ENCODE assay signal across 20 cellular contexts in the genomic region with DNA sequence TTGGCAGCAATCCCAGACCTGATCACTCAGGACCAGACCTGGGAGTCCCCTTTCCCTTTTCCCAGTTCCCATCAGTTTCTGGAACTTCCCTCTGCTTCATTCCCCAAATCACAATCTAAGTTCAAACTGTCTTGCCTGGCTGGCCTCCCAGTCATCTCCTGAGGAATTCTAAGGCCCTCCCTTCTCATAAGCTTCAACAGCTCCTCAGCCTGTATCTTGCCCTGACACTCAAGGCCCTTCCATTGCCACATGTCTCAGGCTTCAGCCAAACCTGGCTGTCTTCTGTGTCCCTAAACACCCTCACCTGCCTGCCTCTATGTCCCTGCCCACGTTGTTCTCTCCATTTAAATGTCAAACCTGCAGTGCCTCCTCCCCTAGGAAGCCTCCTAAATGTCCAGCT. TPM values are rescaled to one million over a fixed set of nuclear protein-coding genes. Genes with fewer than 3 reads are reported as not detected.
A peak's percentile ranks its signal among the peaks of the same experiment; 100 is the strongest.
DNase-seq lines count a peak whose midpoint lies in the region; ATAC-seq, FAIRE-seq and TF ChIP-seq lines count a peak whose summit lies in the region.
"Had no signal": no experiment of that assay in that cellular context is flagged by ENCODE, and none has a peak within 500 bp of the region (broad histone marks: within the 10 kb centered on the region; RNA-seq: fewer than 3 reads in every experiment).

No MANE protein-coding gene starts in this region.

- intact Hi-C loops in activated CD4-positive, alpha-beta memory T cell treated with anti-CD3 and anti-CD28 coated beads for 36 hours (cut with micrococcal nuclease), result no loop called here

- H3K9ac ChIP-seq in astrocyte (ENCODE audit: low read length) (no peak overlapping the region), neural progenitor cell (no peak overlapping the region)

- H2AFZ ChIP-seq in astrocyte (ENCODE audit: low read depth, low read length), result no peak overlapping the region
- H2AFZ ChIP-seq in neural progenitor cell (replicated peaks), result no peak overlapping the region

- H3K27me3 Mint-ChIP-seq in astrocyte (ENCODE audit: low read depth, unreplicated experiment) (peaks cover 19% of the 10 kb centered on the region), neural progenitor cell (ENCODE audit: insufficient read depth, low read depth) (peaks cover 16% of the 10 kb centered on the region)
- H3K27me3 Mint-ChIP-seq in activated CD4-positive, alpha-beta memory T cell treated with anti-CD3 and anti-CD28 coated beads for 36 hours, result peaks cover 17% of the 10 kb centered on the region
- H3K27me3 Mint-ChIP-seq in activated CD8-positive, alpha-beta memory T cell treated with anti-CD3 and anti-CD28 coated beads, Interleukin-2, amount 10 ng/mL, durations not matched to agents 7 days and 5 days, result peaks cover 13% of the 10 kb centered on the region

- H4K20me1 ChIP-seq in astrocyte (ENCODE audit: insufficient read depth, low read length) (no peaks in the 10 kb centered on the region), neural progenitor cell (ENCODE audit: low read depth) (peaks cover 5% of the 10 kb centered on the region)

- H3K79me2 ChIP-seq in astrocyte (ENCODE audit: insufficient read depth, low read length), result no peaks in the 10 kb centered on the region
- no peaks in the 10 kb centered on the region for H3K79me2 ChIP-seq in neural progenitor cell (ENCODE audit: low read depth)

- FAIRE-seq in astrocyte (lab: Jason Lieb, UNC), result no peak

- H3K27ac ChIP-seq in astrocyte (ENCODE audit: low read depth, low read length), result no peak overlapping the region
- no peak overlapping the region for H3K27ac ChIP-seq in neural progenitor cell
- H3K27ac ChIP-seq: RWPE1, SJSA1 had no signal

- CTCF ChIA-PET in activated CD4-positive, alpha-beta memory T cell treated with anti-CD3 and anti-CD28 coated beads for 36 hours (lab: Charles Lee), result interaction anchor here (1.1 to 7.0 kb wide), 5 partner anchors 14 to 237 kb away, joined by 3 to 475 read pairs (median 6); partner anchors contain the start of gene TLCD1
- CTCF ChIA-PET in activated CD8-positive, alpha-beta memory T cell treated with anti-CD3 and anti-CD28 coated beads, Interleukin-2, amount 10 ng/mL, durations not matched to agents 7 days and 5 days (lab: Charles Lee), result interaction anchor here (0.9 to 6.7 kb wide), 4 partner anchors 10 to 161 kb away, joined by 3 to 337 read pairs (median 30); partner anchors contain the start of gene PHF12

- no peak overlapping the region for H3K4me2 ChIP-seq in astrocyte (ENCODE audit: low read length)
- H3K4me2 ChIP-seq in neural progenitor cell, result no peak overlapping the region

- H3K4me3 Mint-ChIP-seq in astrocyte (ENCODE audit: unreplicated experiment) (peak overlapping the region; percentile 17), neural progenitor cell (no peak overlapping the region)
- H3K4me3 Mint-ChIP-seq in activated CD4-positive, alpha-beta memory T cell treated with anti-CD3 and anti-CD28 coated beads for 36 hours, result no peak overlapping the region
- no peak overlapping the region for H3K4me3 Mint-ChIP-seq in activated CD8-positive, alpha-beta memory T cell treated with anti-CD3 and anti-CD28 coated beads, Interleukin-2, amount 10 ng/mL, durations not matched to agents 7 days and 5 days
- H3K4me3 Mint-ChIP-seq: CD8-positive, alpha-beta T cell had no signal

- H3K9me3 Mint-ChIP-seq in astrocyte (ENCODE audit: unreplicated experiment), result no peaks in the 10 kb centered on the region
- no peaks in the 10 kb centered on the region for H3K9me3 Mint-ChIP-seq in neural progenitor cell
- H3K9me3 Mint-ChIP-seq in activated CD4-positive, alpha-beta memory T cell treated with anti-CD3 and anti-CD28 coated beads for 36 hours, result no peaks in the 10 kb centered on the region
- no peaks in the 10 kb centered on the region for H3K9me3 Mint-ChIP-seq in activated CD8-positive, alpha-beta memory T cell treated with anti-CD3 and anti-CD28 coated beads, Interleukin-2, amount 10 ng/mL, durations not matched to agents 7 days and 5 days (ENCODE audit: low read depth)
- H3K9me3 Mint-ChIP-seq: CD8-positive, alpha-beta T cell had no signal

- peaks cover 6% of the 10 kb centered on the region for H3K4me1 Mint-ChIP-seq in astrocyte (ENCODE audit: low read depth, unreplicated experiment)
- peaks cover 16% of the 10 kb centered on the region for H3K4me1 Mint-ChIP-seq in neural progenitor cell
- H3K4me1 Mint-ChIP-seq in activated CD4-positive, alpha-beta memory T cell treated with anti-CD3 and anti-CD28 coated beads for 36 hours (ENCODE audit: low read depth), result no peaks in the 10 kb centered on the region
- no peaks in the 10 kb centered on the region for H3K4me1 Mint-ChIP-seq in activated CD8-positive, alpha-beta memory T cell treated with anti-CD3 and anti-CD28 coated beads, Interleukin-2, amount 10 ng/mL, durations not matched to agents 7 days and 5 days

- H3K27me3 ChIP-seq in astrocyte (ENCODE audit: insufficient read depth, low read length) (no peaks in the 10 kb centered on the region), neural progenitor cell (no peaks in the 10 kb centered on the region)
- H3K27me3 ChIP-seq: BE2C, SJSA1 had no signal

- no peak overlapping the region for H3K27ac Mint-ChIP-seq in astrocyte (ENCODE audit: unreplicated experiment)
- H3K27ac Mint-ChIP-seq in neural progenitor cell, result peak overlapping the region; percentile 39
- no peak overlapping the region for H3K27ac Mint-ChIP-seq in activated CD4-positive, alpha-beta memory T cell treated with anti-CD3 and anti-CD28 coated beads for 36 hours
- H3K27ac Mint-ChIP-seq in activated CD8-positive, alpha-beta memory T cell treated with anti-CD3 and anti-CD28 coated beads, Interleukin-2, amount 10 ng/mL, durations not matched to agents 7 days and 5 days, result no peak overlapping the region
- H3K27ac Mint-ChIP-seq: CD8-positive, alpha-beta T cell had no signal

- POLR2A ChIA-PET in activated CD4-positive, alpha-beta memory T cell treated with anti-CD3 and anti-CD28 coated beads for 36 hours (lab: Charles Lee), result no interaction called here

- H3K36me3 ChIP-seq in astrocyte (ENCODE audit: insufficient read depth, low read length) (no peaks in the 10 kb centered on the region), neural progenitor cell (no peaks in the 10 kb centered on the region)
- H3K36me3 ChIP-seq: BE2C, HAP-1, SJSA1 had no signal

- TF ChIP-seq CTCF in astrocyte (IDR thresholded peaks at IDR 0.05; ENCODE audit: insufficient read depth, low read depth, low read length) (no peak), fibroblast of pulmonary artery (IDR thresholded peaks at IDR 0.05; ENCODE audit: low read length, missing control alignments) (no peak), neural progenitor cell (IDR thresholded peaks at IDR 0.05) (no peak)

- no peak for DNase-seq in astrocyte (ENCODE audit: low read depth)
- DNase-seq in fibroblast of pulmonary artery (ENCODE audit: low read depth), result peak; percentile 27
- DNase-seq in neural progenitor cell (ENCODE audit: low spot score), result no peak
- no peak for DNase-seq in NCI-H748 treated with DMSO at 0.1 percent for 48 hours (lab: John Stamatoyannopoulos, UW)
- no peak for DNase-seq in activated CD4-positive, alpha-beta memory T cell treated with anti-CD3 and anti-CD28 coated beads for 36 hours
- no peak for DNase-seq in activated CD8-positive, alpha-beta memory T cell treated with anti-CD3 and anti-CD28 coated beads, Interleukin-2, amount 10 ng/mL, durations not matched to agents 7 days and 5 days
- DNase-seq: BE2C; CD8-positive, alpha-beta T cell; Karpas-422; MM.1S; NCI-H1105; NCI-H1694; NCI-H2227 treated with DMSO at 0.1 percent for 48 hours; NCI-H524 treated with DMSO at 0.1 percent for 48 hours; PC-3 had no signal

- no peak overlapping the region for H3K4me3 ChIP-seq in astrocyte (ENCODE audit: insufficient read depth, low read depth, low read length)
- no peak overlapping the region for H3K4me3 ChIP-seq in fibroblast of pulmonary artery (replicated peaks; ENCODE audit: low read depth, low read length)
- H3K4me3 ChIP-seq in neural progenitor cell, result no peak overlapping the region
- H3K4me3 ChIP-seq: HAP-1, SJSA1 had no signal

- H3K36me3 Mint-ChIP-seq in astrocyte (ENCODE audit: low read depth, unreplicated experiment) (peaks cover 6% of the 10 kb centered on the region), neural progenitor cell (no peaks in the 10 kb centered on the region)
- no peaks in the 10 kb centered on the region for H3K36me3 Mint-ChIP-seq in activated CD4-positive, alpha-beta memory T cell treated with anti-CD3 and anti-CD28 coated beads for 36 hours
- H3K36me3 Mint-ChIP-seq in activated CD8-positive, alpha-beta memory T cell treated with anti-CD3 and anti-CD28 coated beads, Interleukin-2, amount 10 ng/mL, durations not matched to agents 7 days and 5 days, result no peaks in the 10 kb centered on the region
- H3K36me3 Mint-ChIP-seq: CD8-positive, alpha-beta T cell had no signal

- peaks cover 3% of the 10 kb centered on the region for H3K4me1 ChIP-seq in astrocyte (ENCODE audit: insufficient read depth, low read length)
- H3K4me1 ChIP-seq in neural progenitor cell, result peaks cover 12% of the 10 kb centered on the region
- H3K4me1 ChIP-seq: BE2C, HAP-1 had no signal

- ATAC-seq in esophagus mucosa, result no peak
- ATAC-seq in activated CD8-positive, alpha-beta memory T cell treated with anti-CD3 and anti-CD28 coated beads, Interleukin-2, amount 10 ng/mL, durations not matched to agents 7 days and 5 days, result no peak
- ATAC-seq: CD8-positive, alpha-beta T cell; PC-3 had no signal

- peaks cover 20% of the 10 kb centered on the region for H3F3A ChIP-seq in neural progenitor cell (ENCODE audit: low read depth)

- H3K9me3 ChIP-seq in astrocyte (ENCODE audit: insufficient read depth, low read depth, low read length), result no peaks in the 10 kb centered on the region
- H3K9me3 ChIP-seq in neural progenitor cell (ENCODE audit: low read depth), result no peaks in the 10 kb centered on the region
- H3K9me3 ChIP-seq: BE2C, HAP-1, SJSA1 had no signal

RNA-seq across cellular contexts. Expression of gene PHF12, which starts 11.9 kb away (rescaled TPM):
- total RNA-seq in astrocyte (41.6 and 46.7 TPM in 2 replicates), neural progenitor cell (ENCODE audit: low replicate concordance) (49.1 and 54.3 TPM in 2 replicates), esophagus mucosa (14.2 TPM)
- 10 to 100 TPM; 44.0 to 44.8 TPM for total RNA-seq in activated CD4-positive, alpha-beta memory T cell treated with anti-CD3 and anti-CD28 coated beads for 36 hours
- total RNA-seq in activated CD8-positive, alpha-beta memory T cell treated with anti-CD3 and anti-CD28 coated beads, Interleukin-2, amount 10 ng/mL, durations not matched to agents 7 days and 5 days, result 10 to 100 TPM; 79.5 to 85.8 TPM

RNA-seq across cellular contexts. Expression of gene SEZ6, which starts 42.6 kb away (rescaled TPM):
- total RNA-seq in astrocyte (not detected in 2 replicates), neural progenitor cell (ENCODE audit: low replicate concordance) (1.5 and 4.9 TPM in 2 replicates), esophagus mucosa (not detected)
- not detected for total RNA-seq in activated CD4-positive, alpha-beta memory T cell treated with anti-CD3 and anti-CD28 coated beads for 36 hours
- not detected for total RNA-seq in activated CD8-positive, alpha-beta memory T cell treated with anti-CD3 and anti-CD28 coated beads, Interleukin-2, amount 10 ng/mL, durations not matched to agents 7 days and 5 days
- total RNA-seq: HT-29, PC-3, SJSA1 had no signal
